ENCODE assay signal across 1 cellular context in the genomic region with DNA sequence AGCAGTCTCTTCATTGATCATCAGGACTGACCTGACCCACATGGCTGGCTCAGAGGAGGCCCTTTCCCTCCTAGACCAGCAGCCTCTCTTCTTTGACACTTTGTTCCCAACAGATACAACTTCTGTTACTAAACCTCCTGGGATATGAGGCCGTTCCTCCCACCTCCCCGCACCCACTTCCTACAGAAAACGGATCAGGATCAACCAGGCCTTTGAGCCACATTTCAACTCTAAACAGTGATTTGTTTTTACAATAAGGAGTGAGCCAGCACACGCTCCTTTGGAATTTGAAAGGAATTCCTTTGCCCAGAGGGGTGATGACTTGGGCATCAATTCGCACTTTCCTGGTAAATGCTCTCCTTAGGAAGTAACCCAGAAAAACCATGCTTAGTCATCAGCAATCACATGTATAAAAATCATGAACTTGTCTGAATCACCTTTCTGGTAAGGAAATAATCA.
A peak's percentile ranks its signal among the peaks of the same experiment; 100 is the strongest.
TF ChIP-seq lines count a peak whose summit lies in the region.

No MANE protein-coding gene starts in this region.

TF ChIP-seq in A549, 52 proteins besides CTCF, POLR2A, EP300 and RAD21 (continued from another document):
- TF ChIP-seq, protein P1, sequence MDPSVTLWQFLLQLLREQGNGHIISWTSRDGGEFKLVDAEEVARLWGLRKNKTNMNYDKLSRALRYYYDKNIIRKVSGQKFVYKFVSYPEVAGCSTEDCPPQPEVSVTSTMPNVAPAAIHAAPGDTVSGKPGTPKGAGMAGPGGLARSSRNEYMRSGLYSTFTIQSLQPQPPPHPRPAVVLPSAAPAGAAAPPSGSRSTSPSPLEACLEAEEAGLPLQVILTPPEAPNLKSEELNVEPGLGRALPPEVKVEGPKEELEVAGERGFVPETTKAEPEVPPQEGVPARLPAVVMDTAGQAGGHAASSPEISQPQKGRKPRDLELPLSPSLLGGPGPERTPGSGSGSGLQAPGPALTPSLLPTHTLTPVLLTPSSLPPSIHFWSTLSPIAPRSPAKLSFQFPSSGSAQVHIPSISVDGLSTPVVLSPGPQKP (IDR thresholded peaks at IDR 0.05; ENCODE audit: low read depth, low read length), result no peak
- TF ChIP-seq CEBPB (IDR thresholded peaks at IDR 0.05) (peak in 1 of 2 experiments; percentile 37; a peak in 1 of 4 replicates), ZNF302 (CRISPR knock-in tag; IDR thresholded peaks at IDR 0.05) (0 out of 2 replicates have a peak, but pooled peaks have one; percentile 58), CBX8 (IDR thresholded peaks at IDR 0.05) (no peak), SREBF2 (IDR thresholded peaks at IDR 0.05) (no peak), KDM5A (IDR thresholded peaks at IDR 0.05) (no peak), ESRRA (IDR thresholded peaks at IDR 0.05; ENCODE audit: borderline replicate concordance, low read length) (no peak), NPAS2 (CRISPR knock-in tag; IDR thresholded peaks at IDR 0.05; ENCODE audit: borderline replicate concordance) (no peak), JUNB (IDR thresholded peaks at IDR 0.05) (peak; percentile 92), BHLHE40 (IDR thresholded peaks at IDR 0.05; ENCODE audit: low read depth, low read length) (no peak), FOSL2 (IDR thresholded peaks at IDR 0.05) (peak; percentile 78; the same call in 1 of the 2 replicates), FOSL2 (CRISPR knock-in tag; IDR thresholded peaks at IDR 0.05) (peak; percentile 91)
- TF ChIP-seq, protein P2, sequence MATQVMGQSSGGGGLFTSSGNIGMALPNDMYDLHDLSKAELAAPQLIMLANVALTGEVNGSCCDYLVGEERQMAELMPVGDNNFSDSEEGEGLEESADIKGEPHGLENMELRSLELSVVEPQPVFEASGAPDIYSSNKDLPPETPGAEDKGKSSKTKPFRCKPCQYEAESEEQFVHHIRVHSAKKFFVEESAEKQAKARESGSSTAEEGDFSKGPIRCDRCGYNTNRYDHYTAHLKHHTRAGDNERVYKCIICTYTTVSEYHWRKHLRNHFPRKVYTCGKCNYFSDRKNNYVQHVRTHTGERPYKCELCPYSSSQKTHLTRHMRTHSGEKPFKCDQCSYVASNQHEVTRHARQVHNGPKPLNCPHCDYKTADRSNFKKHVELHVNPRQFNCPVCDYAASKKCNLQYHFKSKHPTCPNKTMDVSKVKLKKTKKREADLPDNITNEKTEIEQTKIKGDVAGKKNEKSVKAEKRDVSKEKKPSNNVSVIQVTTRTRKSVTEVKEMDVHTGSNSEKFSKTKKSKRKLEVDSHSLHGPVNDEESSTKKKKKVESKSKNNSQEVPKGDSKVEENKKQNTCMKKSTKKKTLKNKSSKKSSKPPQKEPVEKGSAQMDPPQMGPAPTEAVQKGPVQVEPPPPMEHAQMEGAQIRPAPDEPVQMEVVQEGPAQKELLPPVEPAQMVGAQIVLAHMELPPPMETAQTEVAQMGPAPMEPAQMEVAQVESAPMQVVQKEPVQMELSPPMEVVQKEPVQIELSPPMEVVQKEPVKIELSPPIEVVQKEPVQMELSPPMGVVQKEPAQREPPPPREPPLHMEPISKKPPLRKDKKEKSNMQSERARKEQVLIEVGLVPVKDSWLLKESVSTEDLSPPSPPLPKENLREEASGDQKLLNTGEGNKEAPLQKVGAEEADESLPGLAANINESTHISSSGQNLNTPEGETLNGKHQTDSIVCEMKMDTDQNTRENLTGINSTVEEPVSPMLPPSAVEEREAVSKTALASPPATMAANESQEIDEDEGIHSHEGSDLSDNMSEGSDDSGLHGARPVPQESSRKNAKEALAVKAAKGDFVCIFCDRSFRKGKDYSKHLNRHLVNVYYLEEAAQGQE (IDR thresholded peaks at IDR 0.05), result no peak
- TF ChIP-seq, protein P3, sequence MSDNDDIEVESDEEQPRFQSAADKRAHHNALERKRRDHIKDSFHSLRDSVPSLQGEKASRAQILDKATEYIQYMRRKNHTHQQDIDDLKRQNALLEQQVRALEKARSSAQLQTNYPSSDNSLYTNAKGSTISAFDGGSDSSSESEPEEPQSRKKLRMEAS (IDR thresholded peaks at IDR 0.05), result peak; percentile 76
